ENCODE assay signal across 8 cellular contexts in the genomic region with DNA sequence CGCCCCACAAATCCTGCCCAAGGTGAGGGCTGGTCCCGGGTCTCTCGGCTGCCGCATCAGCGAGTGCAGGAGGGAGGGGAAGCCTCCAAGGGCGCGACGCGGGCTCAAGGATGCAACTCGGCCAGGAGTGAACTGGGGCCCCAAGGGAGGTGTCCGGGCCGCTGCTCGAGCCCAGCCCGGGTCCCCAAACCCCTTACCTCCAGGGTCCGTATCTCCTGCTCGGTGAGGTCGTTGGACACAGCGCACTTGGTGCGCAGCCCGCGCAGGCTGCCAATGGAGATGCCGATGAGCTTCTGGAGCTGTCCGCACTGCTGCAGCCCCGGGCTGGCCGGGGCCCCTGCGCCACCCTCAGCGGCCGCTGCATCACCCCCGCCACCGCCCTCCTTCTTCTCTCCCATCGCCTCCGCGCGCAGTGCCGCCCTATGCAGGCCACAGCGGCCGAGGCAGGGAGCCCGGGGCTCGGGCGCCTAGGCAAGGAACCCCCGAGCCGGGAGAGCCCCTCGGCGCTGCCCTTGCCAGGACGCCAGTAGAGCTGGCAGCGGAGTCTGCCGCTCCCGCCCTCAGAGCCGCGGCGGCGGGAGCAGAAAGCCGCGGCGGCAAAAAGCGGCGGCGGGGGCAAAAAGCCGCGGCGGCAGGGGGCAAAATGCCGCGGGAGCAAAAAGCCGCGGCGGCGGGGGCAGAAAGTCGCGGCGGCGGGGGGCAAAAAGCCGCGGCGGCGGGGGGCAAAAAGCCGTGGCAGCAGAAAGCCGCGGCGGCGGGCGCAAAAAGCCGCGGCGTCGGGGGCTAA.
DNase-seq lines count a peak whose midpoint lies in the region; ATAC-seq, FAIRE-seq and TF ChIP-seq lines count a peak whose summit lies in the region.
"Not testable (repeated sequence)": the region's sequence is repeated elsewhere in the genome, so short reads cannot be mapped to it uniquely, and the experiment has no call there.

No MANE protein-coding gene starts in this region.

- H3K27ac ChIP-seq in A549 (peak overlapping the region in 1 of 2 experiments; percentile 51; a peak in 3 of 6 replicates), spleen (peak overlapping the region in 1 of 8 donors; percentile 21)
- H3K27ac ChIP-seq in GM23338 (ENCODE audit: low read depth): not testable (repeated sequence)

- not testable (repeated sequence) for H3K9me3 ChIP-seq in A549, spleen

- peaks cover 64% of the 10 kb centered on the region for H3K27me3 ChIP-seq in GM23338 (ENCODE audit: insufficient read depth)
- H3K27me3 ChIP-seq in spleen (replicated peaks in 1 of 7): peaks cover 0 to 36% (median 19%) of the 10 kb centered on the region in 7 donors

- peak overlapping the region; percentile 69 for H2AFZ ChIP-seq in GM23338

- H3K27ac Mint-ChIP-seq in GM23338; activated CD4-positive, alpha-beta memory T cell treated with anti-CD3 and anti-CD28 coated beads, Interleukin-2, amount 10 ng/mL, durations not matched to agents 7 days and 5 days: not testable (repeated sequence)
- H3K27ac Mint-ChIP-seq in naive B cell: peak overlapping the region in 2 of 6 donors; percentile 82 to 84

- DNase-seq in A549 (ENCODE audit: low read depth in 1 of 2, low spot score in 1 of 2); activated CD4-positive, alpha-beta memory T cell treated with anti-CD3 and anti-CD28 coated beads, Interleukin-2, amount 10 ng/mL, durations not matched to agents 7 days and 5 days; choroid plexus epithelial cell (ENCODE audit: low read depth); naive B cell: not testable (repeated sequence)
- peak; percentile 12 for DNase-seq in GM23338 (ENCODE audit: low spot score)
- peak; percentile 56 for DNase-seq in NCI-H748 (lab: John Stamatoyannopoulos, UW; ENCODE audit: unreplicated experiment)
- peak; percentile 8 for DNase-seq in left cardiac atrium
- peak; percentile 70 for DNase-seq in spleen

- not testable (repeated sequence) for TF ChIP-seq EP300 in A549 (IDR thresholded peaks at IDR 0.05)

- peak overlapping the region; percentile 49 for H3K4me3 ChIP-seq in A549
- H3K4me3 ChIP-seq in GM23338: peak overlapping the region; percentile 63
- peak overlapping the region; percentile 38 for H3K4me3 ChIP-seq in choroid plexus epithelial cell (ENCODE audit: low read depth, low read length)
- H3K4me3 ChIP-seq in spleen: peak overlapping the region in 6 of 8 donors; percentile 22 to 65 (median 36)

- H3K9me2 ChIP-seq in GM23338 (ENCODE audit: insufficient read depth): not testable (repeated sequence)

- peak overlapping the region; percentile 83 for H3K4me2 ChIP-seq in A549
- H3K4me2 ChIP-seq in GM23338: peak overlapping the region; percentile 88

- H3K36me3 Mint-ChIP-seq in GM23338 (ENCODE audit: low read depth); activated CD4-positive, alpha-beta memory T cell treated with anti-CD3 and anti-CD28 coated beads, Interleukin-2, amount 10 ng/mL, durations not matched to agents 7 days and 5 days (ENCODE audit: low read depth); naive B cell: not testable (repeated sequence)

- not testable (repeated sequence) for TF ChIP-seq RAD21 in A549 (conservative IDR thresholded peaks at IDR 0.05 in 1 of 2, IDR thresholded peaks at IDR 0.05 in 1 of 2)

- H3F3A ChIP-seq in GM23338 (replicated peaks; ENCODE audit: low read depth): not testable (repeated sequence)

- not testable (repeated sequence) for TF ChIP-seq POLR2A in A549 (IDR thresholded peaks at IDR 0.05; ENCODE audit: low read length); spleen (IDR thresholded peaks at IDR 0.05)

- POLR2A ChIA-PET in A549 (lab: Yijun Ruan, JAX); activated CD4-positive, alpha-beta memory T cell treated with anti-CD3 and anti-CD28 coated beads, Interleukin-2, amount 10 ng/mL, durations not matched to agents 7 days and 5 days (lab: Charles Lee): not testable (repeated sequence)

- 13% methylated on average over 6 of the region's 85 CpGs for WGBS in A549 (ENCODE audit: missing lambda C conversion rate)
- WGBS in spleen, 5 donors: 0 to 5% (median 3%) methylated on average over 3 to 72 of the region's 85 CpGs

- TF ChIP-seq CTCF in A549 (IDR thresholded peaks at IDR 0.05); GM23338 (conservative IDR thresholded peaks at IDR 0.05; ENCODE audit: low read depth in 2 of 2); choroid plexus epithelial cell (conservative IDR thresholded peaks at IDR 0.05; ENCODE audit: low read depth, low read length); spleen (IDR thresholded peaks at IDR 0.05 in 8 of 11, conservative IDR thresholded peaks at IDR 0.05 in 3 of 11): not testable (repeated sequence)

- peak overlapping the region; percentile 70; the same call in 2 of the 3 replicates for H3K4me3 Mint-ChIP-seq in GM23338
- H3K4me3 Mint-ChIP-seq in activated CD4-positive, alpha-beta memory T cell treated with anti-CD3 and anti-CD28 coated beads, Interleukin-2, amount 10 ng/mL, durations not matched to agents 7 days and 5 days: peak overlapping the region; percentile 17
- peak overlapping the region; percentile 70 to 94 (median 86) for H3K4me3 Mint-ChIP-seq in naive B cell

- CTCF ChIA-PET in A549 (lab: Yijun Ruan, JAX): not testable (repeated sequence)
- CTCF ChIA-PET in activated CD4-positive, alpha-beta memory T cell treated with anti-CD3 and anti-CD28 coated beads, Interleukin-2, amount 10 ng/mL, durations not matched to agents 7 days and 5 days (lab: Charles Lee): interaction anchor here (0.6 to 0.7 kb wide), 2 partner anchors 59 to 148 kb away, joined by 4 to 5 read pairs; no protein-coding TSS in a partner anchor

- H4K20me1 ChIP-seq in GM23338 (replicated peaks; ENCODE audit: insufficient read depth): not testable (repeated sequence)

- intact Hi-C loops in left cardiac atrium (cut with DNase I); spleen (cut with DNase I; ENCODE audit: low total_unique reads): not testable (repeated sequence)

- ATAC-seq in A549 (peak; percentile 65 to 71; a peak in 5 of 6 replicates), GM23338 (peak; percentile 91), left cardiac atrium (peak in 1 of 2 donors; percentile 63), naive B cell (ENCODE audit: low read depth in 2 of 2) (peak; percentile 43 to 57)

- H3K79me2 ChIP-seq in GM23338 (replicated peaks; ENCODE audit: insufficient read depth): not testable (repeated sequence)

- H3K27me3 Mint-ChIP-seq in GM23338 (ENCODE audit: insufficient read depth, low read depth, poor library complexity) (peaks cover 29% of the 10 kb centered on the region), naive B cell (peaks cover 14 to 17% (median 16%) of the 10 kb centered on the region in 3 donors)
- H3K27me3 Mint-ChIP-seq in activated CD4-positive, alpha-beta memory T cell treated with anti-CD3 and anti-CD28 coated beads, Interleukin-2, amount 10 ng/mL, durations not matched to agents 7 days and 5 days: peaks cover 17% of the 10 kb centered on the region

- H3K9me3 Mint-ChIP-seq in GM23338; activated CD4-positive, alpha-beta memory T cell treated with anti-CD3 and anti-CD28 coated beads, Interleukin-2, amount 10 ng/mL, durations not matched to agents 7 days and 5 days; naive B cell: not testable (repeated sequence)

- not testable (repeated sequence) for H3K4me1 Mint-ChIP-seq in GM23338; activated CD4-positive, alpha-beta memory T cell treated with anti-CD3 and anti-CD28 coated beads, Interleukin-2, amount 10 ng/mL, durations not matched to agents 7 days and 5 days
- peaks cover 8 to 12% (median 8%) of the 10 kb centered on the region in 3 donors for H3K4me1 Mint-ChIP-seq in naive B cell

- not testable (repeated sequence) for FAIRE-seq in A549 (lab: Jason Lieb, UNC)

- not testable (repeated sequence) for H3K36me3 ChIP-seq in GM23338 (ENCODE audit: insufficient read depth); spleen

- H3K4me1 ChIP-seq in A549; GM23338 (ENCODE audit: insufficient read depth): not testable (repeated sequence)
- H3K4me1 ChIP-seq in spleen: peaks cover 0 to 20% (median 10%) of the 10 kb centered on the region in 6 donors

Comparison
In these comparisons a context has a peak if more than half of its experiments do, and no peak if none do; other contexts are left out.
1. H3K4me3 Mint-ChIP-seq: peak in every context shown above with its lines; median percentile 86 in naive B cell; 70 in GM23338; 17 in activated CD4-positive, alpha-beta memory T cell treated with anti-CD3 and anti-CD28 coated beads, Interleukin-2, amount 10 ng/mL, durations not matched to agents 7 days and 5 days.